Comparison of ENCODE assay signal across 14 cellular contexts in the genomic region with DNA sequence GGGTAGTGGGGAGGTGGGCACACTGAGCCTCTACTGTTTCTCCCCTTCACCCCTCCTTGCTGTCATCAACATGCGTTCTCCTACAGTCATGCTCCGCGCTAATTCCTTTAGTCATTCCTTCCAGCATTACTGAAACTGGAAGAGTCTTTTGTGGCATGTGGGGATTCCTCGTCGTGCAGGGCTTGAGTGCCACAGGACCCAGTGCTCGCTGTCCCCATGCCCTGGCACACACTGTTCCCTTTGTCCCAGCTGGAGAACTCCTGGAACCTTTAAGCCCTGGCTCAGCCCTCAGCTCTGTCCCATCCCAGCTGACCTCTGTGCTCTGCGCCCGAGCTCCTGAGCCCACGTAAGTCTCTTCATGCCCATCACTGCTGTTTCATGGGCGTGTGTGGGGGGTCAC. TPM values are rescaled to one million over a fixed set of nuclear protein-coding genes. Genes with fewer than 3 reads are reported as not detected.
DNase-seq lines count a peak whose midpoint lies in the region; ATAC-seq and TF ChIP-seq lines count a peak whose summit lies in the region.
"Had no signal": no experiment of that assay in that cellular context is flagged by ENCODE, and none has a peak within 500 bp of the region (broad histone marks: within the 10 kb centered on the region; RNA-seq: fewer than 3 reads in every experiment).

No MANE protein-coding gene starts in this region.

- no peaks in the 10 kb centered on the region for H3K9me3 Mint-ChIP-seq in activated T-helper 17 cell treated with anti-CD3 and anti-CD28 coated beads, Interleukin-2, amount 50 U/mL, for 72 hours
- H3K9me3 Mint-ChIP-seq: activated T-helper 1 cell treated with anti-CD3 and anti-CD28 coated beads, Interleukin-12 subunit alpha, Interleukin-12 subunit beta, Interleukin-2, Interleukin-4 antibody, amounts not matched to agents 30 ng/mL and 10 ng/mL and 1 ng/mL, durations not matched to agents 14 hours and 24 hours and 36 hours had no signal

- H3K9ac ChIP-seq in trophoblast cell (ENCODE audit: low read length), result no peak overlapping the region

- TF ChIP-seq EP300 in gastroesophageal sphincter (IDR thresholded peaks at IDR 0.05), result no peak

- no peak overlapping the region for H4K91ac ChIP-seq in trophoblast cell (ENCODE audit: low read depth, low read length)

- no peaks in the 10 kb centered on the region for H3K79me2 ChIP-seq in trophoblast cell (ENCODE audit: control insufficient read depth, insufficient read depth, low read length, poor library complexity)

- H3K9me3 ChIP-seq in gastroesophageal sphincter, result no peaks in the 10 kb centered on the region
- H3K9me3 ChIP-seq in trophoblast cell (ENCODE audit: insufficient read depth, low read depth, low read length), result no peaks in the 10 kb centered on the region
- H3K9me3 ChIP-seq in T-helper 17 cell (ENCODE audit: control insufficient read depth, low read length, poor library complexity, severe bottlenecking), result no peaks in the 10 kb centered on the region

- H3K79me1 ChIP-seq in trophoblast cell (ENCODE audit: low read length), result no peaks in the 10 kb centered on the region

- no peak overlapping the region for H2BK12ac ChIP-seq in trophoblast cell (ENCODE audit: low read length)

- no peak for ATAC-seq in activated T-helper 17 cell treated with anti-CD3 and anti-CD28 coated beads, Interleukin-2, amount 50 U/mL, for 72 hours (replicated peaks)
- ATAC-seq in gastroesophageal sphincter, result no peak
- ATAC-seq in HG02852 (IDR thresholded peaks at IDR 0.05; ENCODE audit: unreplicated experiment), result no peak
- ATAC-seq in T-helper 17 cell, result no peak

- TF ChIP-seq CTCF in AG10803 (conservative IDR thresholded peaks at IDR 0.05; ENCODE audit: low read length) (no peak), gastroesophageal sphincter (IDR thresholded peaks at IDR 0.05) (no peak), foreskin fibroblast (IDR thresholded peaks at IDR 0.05; ENCODE audit: low read depth, low read length) (no peak)

- peaks cover 84% of the 10 kb centered on the region for H3K36me3 Mint-ChIP-seq in activated T-helper 17 cell treated with anti-CD3 and anti-CD28 coated beads, Interleukin-2, amount 50 U/mL, for 72 hours (ENCODE audit: low read depth)
- peaks cover 2% of the 10 kb centered on the region for H3K36me3 Mint-ChIP-seq in T-helper 17 cell (ENCODE audit: low read depth)

- no peak overlapping the region for H3K4me2 ChIP-seq in trophoblast cell (ENCODE audit: low read length)

- H3K27ac ChIP-seq in gastroesophageal sphincter, result peak overlapping the region; percentile 10 to 90 (median 88)
- no peak overlapping the region for H3K27ac ChIP-seq in trophoblast cell (ENCODE audit: low read depth, low read length)
- H3K27ac ChIP-seq: cardiac muscle cell had no signal

- no peak overlapping the region for H4K8ac ChIP-seq in trophoblast cell (ENCODE audit: low read depth, low read length)

- peak; percentile 43 for DNase-seq in AG10803 (ENCODE audit: low read depth)
- peak; percentile 48 to 72 for DNase-seq in trophoblast cell
- no peak for DNase-seq in NCI-H1417 (lab: John Stamatoyannopoulos, UW)
- no peak for DNase-seq in foreskin fibroblast
- DNase-seq in T-helper 17 cell, result no peak
- DNase-seq: activated CD4-positive, CD25-positive, alpha-beta regulatory T cell treated with anti-CD3 and anti-CD28 coated beads, Interleukin-2, amount 50 U/mL, for 72 hours; NCI-H1694; NCI-H774 had no signal

- no peak overlapping the region for H3K23ac ChIP-seq in trophoblast cell (ENCODE audit: low read length)

- H2AK5ac ChIP-seq in trophoblast cell (ENCODE audit: low read length), result no peak overlapping the region

- 73 to 76% methylated on average over 5 to 6 of the region's 10 CpGs for WGBS in gastroesophageal sphincter (ENCODE audit: low coverage in 1 of 2), 2 donors
- no CpG with 5 or more reads among the region's 10 CpGs for WGBS in trophoblast cell (ENCODE audit: extremely low coverage, insufficient coverage, insufficient read length)

- H3K36me3 ChIP-seq in gastroesophageal sphincter (no peaks in the 10 kb centered on the region), trophoblast cell (ENCODE audit: control insufficient read depth in 1 of 2, insufficient read depth in 2 of 2, low read length in 2 of 2) (peaks cover 0 to 6% of the 10 kb centered on the region in 2 experiments)
- H3K36me3 ChIP-seq: cardiac muscle cell had no signal

- H3K27ac Mint-ChIP-seq in activated T-helper 17 cell treated with anti-CD3 and anti-CD28 coated beads, Interleukin-2, amount 50 U/mL, for 72 hours, result peak overlapping the region; percentile 25
- no peak overlapping the region for H3K27ac Mint-ChIP-seq in T-helper 17 cell
- H3K27ac Mint-ChIP-seq: activated T-helper 1 cell treated with anti-CD3 and anti-CD28 coated beads, Interleukin-12 subunit alpha, Interleukin-12 subunit beta, Interleukin-2, Interleukin-4 antibody, amounts not matched to agents 30 ng/mL and 10 ng/mL and 1 ng/mL, durations not matched to agents 14 hours and 24 hours and 36 hours had no signal

- no peak overlapping the region for H3K4me3 Mint-ChIP-seq in activated T-helper 17 cell treated with anti-CD3 and anti-CD28 coated beads, Interleukin-2, amount 50 U/mL, for 72 hours
- no peak overlapping the region for H3K4me3 Mint-ChIP-seq in T-helper 17 cell
- H3K4me3 Mint-ChIP-seq: activated T-helper 1 cell treated with anti-CD3 and anti-CD28 coated beads, Interleukin-12 subunit alpha, Interleukin-12 subunit beta, Interleukin-2, Interleukin-4 antibody, amounts not matched to agents 30 ng/mL and 10 ng/mL and 1 ng/mL, durations not matched to agents 14 hours and 24 hours and 36 hours had no signal

- H3K27me3 ChIP-seq in gastroesophageal sphincter (no peaks in the 10 kb centered on the region), trophoblast cell (ENCODE audit: insufficient read depth, low read length) (no peaks in the 10 kb centered on the region)
- H3K27me3 ChIP-seq: cardiac muscle cell had no signal

- H3K4ac ChIP-seq in trophoblast cell (ENCODE audit: low read depth, low read length), result no peak overlapping the region

- H3K14ac ChIP-seq in trophoblast cell (ENCODE audit: low read length), result no peak overlapping the region

- H3K4me1 ChIP-seq in gastroesophageal sphincter (peaks cover 0 to 81% (median 16%) of the 10 kb centered on the region in 3 donors), trophoblast cell (ENCODE audit: control insufficient read depth in 1 of 2, insufficient read depth in 2 of 2, low read length in 2 of 2) (peaks cover 4 to 11% of the 10 kb centered on the region in 2 experiments)

- H4K12ac ChIP-seq in trophoblast cell (ENCODE audit: low read depth, low read length), result no peak overlapping the region

- no peak for TF ChIP-seq POLR2A in gastroesophageal sphincter (IDR thresholded peaks at IDR 0.05)

- H2AFZ ChIP-seq in trophoblast cell (ENCODE audit: insufficient read depth, low read length, poor library complexity), result no peak overlapping the region

- H2BK5ac ChIP-seq in trophoblast cell (ENCODE audit: low read depth, low read length, poor library complexity), result no peak overlapping the region

- no peak overlapping the region for H2BK120ac ChIP-seq in trophoblast cell (ENCODE audit: insufficient read depth, low read length, poor library complexity)

- H3K18ac ChIP-seq in trophoblast cell (ENCODE audit: low read length), result no peak overlapping the region

- peaks cover 53% of the 10 kb centered on the region for H3K4me1 Mint-ChIP-seq in activated T-helper 17 cell treated with anti-CD3 and anti-CD28 coated beads, Interleukin-2, amount 50 U/mL, for 72 hours
- H3K4me1 Mint-ChIP-seq in T-helper 17 cell, result peaks cover 37% of the 10 kb centered on the region

- H3K4me3 ChIP-seq in AG10803 (ENCODE audit: low read length), result no peak overlapping the region; the same call in 1 of the 2 replicates
- no peak overlapping the region for H3K4me3 ChIP-seq in gastroesophageal sphincter
- H3K4me3 ChIP-seq in trophoblast cell (ENCODE audit: low read depth, low read length), result no peak overlapping the region
- no peak overlapping the region for H3K4me3 ChIP-seq in foreskin fibroblast (ENCODE audit: low read depth in 1 of 2, low read length in 2 of 2)
- H3K4me3 ChIP-seq: cardiac muscle cell, skin epidermis had no signal

- no peaks in the 10 kb centered on the region for H3K27me3 Mint-ChIP-seq in activated T-helper 17 cell treated with anti-CD3 and anti-CD28 coated beads, Interleukin-2, amount 50 U/mL, for 72 hours
- no peaks in the 10 kb centered on the region for H3K27me3 Mint-ChIP-seq in T-helper 17 cell

RNA-seq across cellular contexts. Expression of gene ODC1, which starts 42.1 kb away (rescaled TPM):
- 100 to 1,000 TPM in 1 of 2 donors, 10 to 100 TPM in 1; 60.3 to 180 TPM for total RNA-seq in activated T-helper 17 cell treated with anti-CD3 and anti-CD28 coated beads, Interleukin-2, amount 50 U/mL, for 72 hours
- total RNA-seq in gastroesophageal sphincter, result 100 to 1,000 TPM; 105 to 199 (median 137) TPM
- polyA plus RNA-seq in trophoblast cell (2013), result 175 and 189 TPM in 2 replicates
- total RNA-seq in T-helper 17 cell, result 100 to 1,000 TPM; 118 to 149 TPM

Comparison
In these comparisons a context has a peak if more than half of its experiments do, and no peak if none do; other contexts are left out.
1. DNase-seq: peak in AG10803 (single experiment) and trophoblast cell (2 of 2); none in NCI-H1417 (0 of 3), foreskin fibroblast (0 of 2) and T-helper 17 cell (0 of 3).